ENCODE assay signal across 8 cellular contexts in genomic region chr5:134139891-134140469, GRCh38. TPM values are rescaled to one million over a fixed set of nuclear protein-coding genes. Genes with fewer than 3 reads are reported as not detected.
DNase-seq lines count a peak whose midpoint lies in the region; ATAC-seq and TF ChIP-seq lines count a peak whose summit lies in the region.

No MANE protein-coding gene starts in this region.

- no peak for ATAC-seq in activated B cell treated with CpG ODN at 0.5 μM for 24 hours (ENCODE audit: low read depth)
- no peak for ATAC-seq in stimulated activated naive CD8-positive, alpha-beta T cell treated with anti-CD3 and anti-CD28 coated beads, Interleukin-15, amount 100 ng/mL, for 72 hours
- ATAC-seq in HG02884 (IDR thresholded peaks at IDR 0.05; ENCODE audit: unreplicated experiment), result no peak

- no peak overlapping the region for H3K4me3 Mint-ChIP-seq in activated B cell treated with CpG ODN at 0.5 μM for 24 hours
- H3K4me3 Mint-ChIP-seq in immature natural killer cell, result peak overlapping the region in 2 of 5 donors; percentile 3 to 8
- peak overlapping the region; percentile 16 to 25 for H3K4me3 Mint-ChIP-seq in stimulated activated naive CD8-positive, alpha-beta T cell treated with anti-CD3 and anti-CD28 coated beads, Interleukin-15, amount 100 ng/mL, for 72 hours

- no peak for TF ChIP-seq CTCF in activated B cell treated with CpG ODN at 0.5 μM for 24 hours (IDR thresholded peaks at IDR 0.05)

- H3K27me3 Mint-ChIP-seq in activated B cell treated with CpG ODN at 0.5 μM for 24 hours (no peaks in the 10 kb centered on the region), immature natural killer cell (ENCODE audit: low read depth in 3 of 3) (peaks cover 8 to 28% (median 19%) of the 10 kb centered on the region in 3 donors)
- no peaks in the 10 kb centered on the region for H3K27me3 Mint-ChIP-seq in stimulated activated naive CD8-positive, alpha-beta T cell treated with anti-CD3 and anti-CD28 coated beads, Interleukin-15, amount 100 ng/mL, for 72 hours

- H3K27ac Mint-ChIP-seq in activated B cell treated with CpG ODN at 0.5 μM for 24 hours (peak overlapping the region; percentile 18), immature natural killer cell (peak overlapping the region; percentile 48 to 92 (median 83))
- peak overlapping the region; percentile 60 to 90 for H3K27ac Mint-ChIP-seq in stimulated activated naive CD8-positive, alpha-beta T cell treated with anti-CD3 and anti-CD28 coated beads, Interleukin-15, amount 100 ng/mL, for 72 hours

- peaks cover 52% of the 10 kb centered on the region for H3K4me1 Mint-ChIP-seq in activated B cell treated with CpG ODN at 0.5 μM for 24 hours
- peaks cover 60 to 68% of the 10 kb centered on the region in 2 donors for H3K4me1 Mint-ChIP-seq in immature natural killer cell
- peaks cover 94% of the 10 kb centered on the region for H3K4me1 Mint-ChIP-seq in stimulated activated naive CD8-positive, alpha-beta T cell treated with anti-CD3 and anti-CD28 coated beads, Interleukin-15, amount 100 ng/mL, for 72 hours

- peaks cover 54% of the 10 kb centered on the region for H3K36me3 Mint-ChIP-seq in activated B cell treated with CpG ODN at 0.5 μM for 24 hours (ENCODE audit: low read depth)
- H3K36me3 Mint-ChIP-seq in immature natural killer cell, result peaks cover 7 to 22% (median 9%) of the 10 kb centered on the region in 3 donors

- no peaks in the 10 kb centered on the region for H3K9me3 Mint-ChIP-seq in activated B cell treated with CpG ODN at 0.5 μM for 24 hours
- no peaks in the 10 kb centered on the region for H3K9me3 Mint-ChIP-seq in immature natural killer cell
- H3K9me3 Mint-ChIP-seq in stimulated activated naive CD8-positive, alpha-beta T cell treated with anti-CD3 and anti-CD28 coated beads, Interleukin-15, amount 100 ng/mL, for 72 hours, result no peaks in the 10 kb centered on the region

- CTCF ChIA-PET in activated B cell treated with CpG ODN at 0.5 μM for 24 hours (lab: Charles Lee), result interaction anchor here (0.7 to 23.1 kb wide), 15 partner anchors 8 to 1036 kb away, joined by 3 to 502 read pairs (median 5); partner anchors contain the start of gene TCF7

- peak; percentile 1 for DNase-seq in activated naive CD4-positive, alpha-beta T cell treated with Interleukin-2 at 50 U/mL for 16 hours
- no peak for DNase-seq in activated naive CD4-positive, alpha-beta T cell treated with anti-CD3 and anti-CD28 coated beads, Interleukin-2, amount 50 U/mL, for 16 hours
- DNase-seq in activated B cell treated with CpG ODN at 0.5 μM for 24 hours (no peak), immature natural killer cell (no peak), NCI-H748 (lab: John Stamatoyannopoulos, UW; ENCODE audit: unreplicated experiment) (no peak), HCEC 1CT (no peak)
- DNase-seq in stimulated activated naive CD8-positive, alpha-beta T cell treated with anti-CD3 and anti-CD28 coated beads, Interleukin-15, amount 100 ng/mL, for 72 hours, result no peak

- intact Hi-C loops in activated B cell treated with CpG ODN at 0.5 μM for 24 hours (cut with micrococcal nuclease), result loop anchor here (1.0 to 2.0 kb wide), 6 partner anchors 15 to 1029 kb away; partner anchors contain the start of gene TCF7

- POLR2A ChIA-PET in activated B cell treated with CpG ODN at 0.5 μM for 24 hours (lab: Charles Lee), result interaction anchor here (0.9 to 5.5 kb wide), 5 partner anchors 13 to 100 kb away, joined by 3 to 71 read pairs (median 3); partner anchors contain the start of gene SKP1

RNA-seq across cellular contexts. Expression of gene TCF7, which starts 25.5 kb away (rescaled TPM):
- 13.2 and 15.8 TPM in 2 replicates for total RNA-seq in activated B cell treated with CpG ODN at 0.5 μM for 24 hours
- 10 to 100 TPM; 14.9 to 50.9 (median 38.2) TPM for polyA plus RNA-seq in immature natural killer cell

RNA-seq across cellular contexts. Expression of gene SKP1, which starts 36.8 kb away (rescaled TPM):
- 193 and 211 TPM in 2 replicates for total RNA-seq in activated B cell treated with CpG ODN at 0.5 μM for 24 hours
- 1,000 to 10,000 TPM in 2 of 3 donors, 100 to 1,000 TPM in 1; 955 to 1,349 (median 1,131) TPM for polyA plus RNA-seq in immature natural killer cell

Comparison
In these comparisons a context has a peak if more than half of its experiments do, and no peak if none do; other contexts are left out.
1. H3K27ac Mint-ChIP-seq: peak in every context shown above with its lines; median percentile 83 in immature natural killer cell; 75 in stimulated activated naive CD8-positive, alpha-beta T cell treated with anti-CD3 and anti-CD28 coated beads, Interleukin-15, amount 100 ng/mL, for 72 hours; 18 in activated B cell treated with CpG ODN at 0.5 μM for 24 hours.